ENCODE assay signal across 16 cellular contexts in genomic region chr13:60158321-60158801, GRCh38. TPM values are rescaled to one million over a fixed set of nuclear protein-coding genes. Genes with fewer than 3 reads are reported as not detected.
DNase-seq lines count a peak whose midpoint lies in the region; ATAC-seq lines count a peak whose summit lies in the region.
"Had no signal": no experiment of that assay in that cellular context is flagged by ENCODE, and none has a peak within 500 bp of the region (broad histone marks: within the 10 kb centered on the region; RNA-seq: fewer than 3 reads in every experiment).

No MANE protein-coding gene starts in this region.

- peaks cover 0 to 4% (median 0%) of the 10 kb centered on the region in 5 donors for H3K9me3 Mint-ChIP-seq in CD8-positive, alpha-beta memory T cell
- H3K9me3 Mint-ChIP-seq: activated CD4-positive, alpha-beta T cell treated with anti-CD3 and anti-CD28 coated beads, Interleukin-2, amount 10 ng/mL, durations not matched to agents 24 days and 14 days; activated T-cell treated with anti-CD3 and anti-CD28 coated beads, Interleukin-2, amount 50 U/mL, for 72 hours had no signal

- intact Hi-C loops in aorta (cut with DNase I): no loop called here

- no peak overlapping the region for H3K4me3 Mint-ChIP-seq in CD8-positive, alpha-beta memory T cell
- H3K4me3 Mint-ChIP-seq: activated CD4-positive, alpha-beta T cell treated with anti-CD3 and anti-CD28 coated beads, Interleukin-2, amount 10 ng/mL, durations not matched to agents 24 days and 14 days; activated T-cell treated with anti-CD3 and anti-CD28 coated beads, Interleukin-2, amount 50 U/mL, for 72 hours had no signal

- ATAC-seq in GM18511 (IDR thresholded peaks at IDR 0.05; ENCODE audit: unreplicated experiment) (peak; percentile 53), aorta (ENCODE audit: low FRiP score) (no peak)
- ATAC-seq: activated T-cell treated with anti-CD3 and anti-CD28 coated beads, Interleukin-2, amount 50 U/mL, for 72 hours; stimulated activated naive CD8-positive, alpha-beta T cell treated with anti-CD3 and anti-CD28 coated beads, Interleukin-15, Interleukin-2, amounts not matched to agents 100 U/mL and 50 U/mL, for 24 hours had no signal

- H3K9ac ChIP-seq in HUES48 (ENCODE audit: low read depth, low read length): 0 out of 2 replicates have a peak overlapping the region, but pooled peaks have one; percentile 12

- no peak overlapping the region for H3K4me3 ChIP-seq in H7 (ENCODE audit: insufficient read depth, low read depth, low read length)
- no peak overlapping the region for H3K4me3 ChIP-seq in HUES48 (ENCODE audit: low read depth, low read length)
- H3K4me3 ChIP-seq in CD8-positive, alpha-beta memory T cell (ENCODE audit: low read length): no peak overlapping the region
- no peak overlapping the region for H3K4me3 ChIP-seq in aorta (ENCODE audit: low read length in 2 of 2)
- H3K4me3 ChIP-seq: dorsolateral prefrontal cortex, right atrium auricular region had no signal

- H3K36me3 ChIP-seq in H7 (replicated peaks; ENCODE audit: control insufficient read depth, insufficient read depth, low read length) (peaks cover 3% of the 10 kb centered on the region), HUES48 (ENCODE audit: control insufficient read depth, insufficient read depth, low read length) (peaks cover 14% of the 10 kb centered on the region; the same call in 1 of the 2 replicates), aorta (ENCODE audit: control insufficient read depth in 1 of 2, insufficient read depth in 2 of 2, low read length in 1 of 2) (no peaks in the 10 kb centered on the region)
- H3K36me3 ChIP-seq in CD8-positive, alpha-beta memory T cell (ENCODE audit: insufficient read depth, low read length): no peaks in the 10 kb centered on the region
- H3K36me3 ChIP-seq: right atrium auricular region had no signal

- H3K27ac ChIP-seq in HUES48 (ENCODE audit: low read depth, low read length) (peak overlapping the region; percentile 92), aorta (ENCODE audit: low read depth in 1 of 2, low read length in 2 of 2) (no peak overlapping the region)
- no peak overlapping the region for H3K27ac ChIP-seq in CD8-positive, alpha-beta memory T cell (ENCODE audit: low read depth, low read length)
- H3K27ac ChIP-seq: dorsolateral prefrontal cortex, right atrium auricular region had no signal

- peaks cover 3 to 17% (median 6%) of the 10 kb centered on the region in 3 donors for H3K4me1 Mint-ChIP-seq in CD8-positive, alpha-beta memory T cell

- DNase-seq in H7 (peak; percentile 22), kidney tubule cell (ENCODE audit: low spot score) (peak; percentile 85), NCI-H1105 (lab: John Stamatoyannopoulos, UW) (no peak), HuH-7.5 (ENCODE audit: low spot score) (no peak), aorta (no peak)
- DNase-seq in CD8-positive, alpha-beta memory T cell: no peak
- DNase-seq: activated CD4-positive, alpha-beta T cell treated with anti-CD3 and anti-CD28 coated beads, Interleukin-2, amount 10 ng/mL, durations not matched to agents 24 days and 14 days; activated T-cell treated with anti-CD3 and anti-CD28 coated beads, Interleukin-2, amount 50 U/mL, for 72 hours; dorsolateral prefrontal cortex; foreskin melanocyte; islet precursor cell; stimulated activated CD4-positive, alpha-beta T cell treated with anti-CD3 and anti-CD28 coated beads, Interleukin-4, amount 100 ng/mL, for 4 hours; stimulated activated naive CD8-positive, alpha-beta T cell treated with anti-CD3 and anti-CD28 coated beads, Interleukin-15, Interleukin-2, amounts not matched to agents 100 U/mL and 50 U/mL, for 24 hours had no signal

- peaks cover 0 to 1% (median 0%) of the 10 kb centered on the region in 3 donors for H3K36me3 Mint-ChIP-seq in CD8-positive, alpha-beta memory T cell

- H3K27me3 Mint-ChIP-seq in CD8-positive, alpha-beta memory T cell: peaks cover 0 to 14% of the 10 kb centered on the region in 2 donors
- H3K27me3 Mint-ChIP-seq: activated CD4-positive, alpha-beta T cell treated with anti-CD3 and anti-CD28 coated beads, Interleukin-2, amount 10 ng/mL, durations not matched to agents 24 days and 14 days had no signal

- CTCF ChIA-PET in CD8-positive, alpha-beta memory T cell (lab: Charles Lee): no interaction called here

- H3K4me1 ChIP-seq in HUES48 (ENCODE audit: control insufficient read depth, insufficient read depth, low read length) (peaks cover 21% of the 10 kb centered on the region), aorta (ENCODE audit: control insufficient read depth in 1 of 2, insufficient read depth in 2 of 2, low read length in 2 of 2) (no peaks in the 10 kb centered on the region)
- peaks cover 3% of the 10 kb centered on the region for H3K4me1 ChIP-seq in CD8-positive, alpha-beta memory T cell (ENCODE audit: insufficient read depth, low read length)

- H3K27me3 ChIP-seq in H7 (ENCODE audit: control insufficient read depth, insufficient read depth, low read length): no peaks in the 10 kb centered on the region
- H3K27me3 ChIP-seq in HUES48 (ENCODE audit: control insufficient read depth, insufficient read depth, low read length): no peaks in the 10 kb centered on the region
- H3K27me3 ChIP-seq in CD8-positive, alpha-beta memory T cell (ENCODE audit: insufficient read depth, low read length, poor library complexity, severe bottlenecking): no peaks in the 10 kb centered on the region
- no peaks in the 10 kb centered on the region for H3K27me3 ChIP-seq in aorta (ENCODE audit: control insufficient read depth in 1 of 2, insufficient read depth in 2 of 2, low read length in 1 of 2)
- H3K27me3 ChIP-seq: right atrium auricular region had no signal

- H3K9me3 ChIP-seq in HUES48 (ENCODE audit: control insufficient read depth, insufficient read depth, low read length): no peaks in the 10 kb centered on the region
- no peaks in the 10 kb centered on the region for H3K9me3 ChIP-seq in CD8-positive, alpha-beta memory T cell (ENCODE audit: low read length)
- no peaks in the 10 kb centered on the region for H3K9me3 ChIP-seq in aorta (ENCODE audit: control insufficient read depth, low read length)
- H3K9me3 ChIP-seq: right atrium auricular region had no signal

- POLR2A ChIA-PET in CD8-positive, alpha-beta memory T cell (lab: Charles Lee): no interaction called here

- no peak overlapping the region for H3K27ac Mint-ChIP-seq in CD8-positive, alpha-beta memory T cell
- H3K27ac Mint-ChIP-seq: activated CD4-positive, alpha-beta T cell treated with anti-CD3 and anti-CD28 coated beads, Interleukin-2, amount 10 ng/mL, durations not matched to agents 24 days and 14 days; activated T-cell treated with anti-CD3 and anti-CD28 coated beads, Interleukin-2, amount 50 U/mL, for 72 hours had no signal

RNA-seq across cellular contexts. Expression of gene DIAPH3, which starts 5.4 kb away (rescaled TPM):
- total RNA-seq in H7 (2014; rRNA removed; shearing (Covaris generic)): 15.4 and 19.4 TPM in 2 replicates
- total RNA-seq in CD8-positive, alpha-beta memory T cell: 10 to 100 TPM; 14.6 to 15.4 TPM
- polyA plus RNA-seq in CD8-positive, alpha-beta memory T cell: 0.08 TPM
- total RNA-seq in aorta: 1 to 10 TPM; 3.2 to 7.5 TPM
- 1 to 10 TPM in 1 of 2 donors, under 1 TPM in 1; 0.13 to 2.9 TPM for polyA plus RNA-seq in aorta

Comparison
In these comparisons a context has a peak if more than half of its experiments do, and no peak if none do; other contexts are left out.
1. DNase-seq: peak in H7 (single experiment) and kidney tubule cell (single experiment); none in CD8-positive, alpha-beta memory T cell (0 of 5), NCI-H1105 (single experiment), HuH-7.5 (single experiment) and aorta (0 of 2).